ENCODE assay signal across 12 cellular contexts in genomic region chr4:30429813-30430466, GRCh38.
DNase-seq lines count a peak whose midpoint lies in the region; TF ChIP-seq lines count a peak whose summit lies in the region.
"Had no signal": no experiment of that assay in that cellular context is flagged by ENCODE, and none has a peak within 500 bp of the region (broad histone marks: within the 10 kb centered on the region; RNA-seq: fewer than 3 reads in every experiment).

No MANE protein-coding gene starts in this region.

- H3K27ac ChIP-seq in fibroblast of lung (ENCODE audit: insufficient read depth, low read length) = no peak overlapping the region
- no peak overlapping the region for H3K27ac ChIP-seq in ascending aorta
- H3K27ac ChIP-seq in vagina = no peak overlapping the region
- H3K27ac ChIP-seq: lower lobe of right lung had no signal

- H3K4me2 ChIP-seq in fibroblast of lung (ENCODE audit: extremely low read depth, insufficient read depth, low read length) (no peak overlapping the region), skeletal muscle satellite cell (ENCODE audit: low read length) (peak overlapping the region; percentile 50)

- TF ChIP-seq POLR2A in vagina (IDR thresholded peaks at IDR 0.05) = no peak

- peak; percentile 64 for DNase-seq in H4 (ENCODE audit: low spot score)
- DNase-seq in SK-MEL-5 (ENCODE audit: low read depth, low spot score) = peak; percentile 34
- DNase-seq in fibroblast of lung (ENCODE audit: low read depth in 2 of 2) = peak; percentile 85 to 90
- no peak for DNase-seq in ascending aorta (ENCODE audit: low spot score in 2 of 2)
- DNase-seq in activated CD8-positive, alpha-beta memory T cell treated with anti-CD3 and anti-CD28 coated beads, Interleukin-2, amount 50 U/mL, for 48 hours = no peak
- no peak for DNase-seq in vagina (ENCODE audit: extremely low spot score in 2 of 2)
- DNase-seq: activated naive CD8-positive, alpha-beta T cell treated with anti-CD3 and anti-CD28 coated beads, Interleukin-2, amount 50 U/mL, for 24 hours; CD8-positive, alpha-beta T cell; hypothalamus; lower lobe of right lung; NCI-H146 had no signal

- intact Hi-C loops in ascending aorta (cut with DNase I) = no loop called here
- intact Hi-C loops in vagina (cut with DNase I) = no loop called here

- H3K27me3 ChIP-seq in fibroblast of lung (ENCODE audit: control insufficient read depth, insufficient read depth, low read length) (no peaks in the 10 kb centered on the region), skeletal muscle satellite cell (ENCODE audit: control insufficient read depth, insufficient read depth, low read length) (no peaks in the 10 kb centered on the region), ascending aorta (no peaks in the 10 kb centered on the region), vagina (no peaks in the 10 kb centered on the region)

- no peak for TF ChIP-seq CTCF in fibroblast of lung (conservative IDR thresholded peaks at IDR 0.05 in 1 of 2, IDR thresholded peaks at IDR 0.05 in 1 of 2; ENCODE audit: low read depth in 1 of 2, low read length in 2 of 2)
- TF ChIP-seq CTCF in ascending aorta (IDR thresholded peaks at IDR 0.05) = no peak
- TF ChIP-seq CTCF in vagina (IDR thresholded peaks at IDR 0.05) = no peak

- H3K4me1 ChIP-seq in fibroblast of lung (ENCODE audit: control insufficient read depth, extremely low read depth, insufficient read depth, low read length) (no peaks in the 10 kb centered on the region), skeletal muscle satellite cell (ENCODE audit: control insufficient read depth, insufficient read depth, low read length) (peaks cover 11% of the 10 kb centered on the region), ascending aorta (no peaks in the 10 kb centered on the region), vagina (no peaks in the 10 kb centered on the region)
- H3K4me1 ChIP-seq: lower lobe of right lung had no signal

- H3K9ac ChIP-seq in fibroblast of lung (ENCODE audit: insufficient read depth, low read length) (no peak overlapping the region), skeletal muscle satellite cell (ENCODE audit: low read depth, low read length) (no peak overlapping the region)

- in situ Hi-C loops in SK-MEL-5 (cut with HindIII; ENCODE audit: low pct_unique_long_range_greater_than_20kb, low sequenced_read_pairs) = no loop called here

- H4K20me1 ChIP-seq in fibroblast of lung (ENCODE audit: control insufficient read depth, extremely low read depth, insufficient read depth, low read length) = no peaks in the 10 kb centered on the region

- no peaks in the 10 kb centered on the region for H3K79me2 ChIP-seq in fibroblast of lung (ENCODE audit: control insufficient read depth, insufficient read depth, low read length)

- no peaks in the 10 kb centered on the region for H3K36me3 ChIP-seq in fibroblast of lung (ENCODE audit: control insufficient read depth, insufficient read depth, low read length)
- H3K36me3 ChIP-seq in skeletal muscle satellite cell (ENCODE audit: insufficient read depth, low read length) = no peaks in the 10 kb centered on the region
- no peaks in the 10 kb centered on the region for H3K36me3 ChIP-seq in ascending aorta
- no peaks in the 10 kb centered on the region for H3K36me3 ChIP-seq in vagina
- H3K36me3 ChIP-seq: lower lobe of right lung had no signal

- H3K9me3 ChIP-seq in fibroblast of lung (ENCODE audit: control insufficient read depth, insufficient read depth, low read depth, low read length) (no peaks in the 10 kb centered on the region), skeletal muscle satellite cell (replicated peaks; ENCODE audit: low read length) (no peaks in the 10 kb centered on the region), ascending aorta (no peaks in the 10 kb centered on the region), vagina (no peaks in the 10 kb centered on the region)
- H3K9me3 ChIP-seq: lower lobe of right lung had no signal

- H2AFZ ChIP-seq in fibroblast of lung (ENCODE audit: low read length) = no peak overlapping the region

- no peak overlapping the region for H3K4me3 ChIP-seq in fibroblast of lung (replicated peaks in 1 of 4; ENCODE audit: control extremely low read depth in 1 of 4, insufficient read depth in 1 of 4, low read depth in 3 of 4, low read length in 4 of 4)
- H3K4me3 ChIP-seq in skeletal muscle satellite cell (ENCODE audit: low read length) = no peak overlapping the region
- H3K4me3 ChIP-seq in ascending aorta = no peak overlapping the region
- H3K4me3 ChIP-seq in vagina = no peak overlapping the region
- H3K4me3 ChIP-seq: lower lobe of right lung had no signal

Comparison
In these comparisons a context has a peak if more than half of its experiments do, and no peak if none do; other contexts are left out.
1. DNase-seq: peak in H4 (single experiment), SK-MEL-5 (single experiment) and fibroblast of lung (2 of 2); none in ascending aorta (0 of 2), activated CD8-positive, alpha-beta memory T cell treated with anti-CD3 and anti-CD28 coated beads, Interleukin-2, amount 50 U/mL, for 48 hours (single experiment) and vagina (0 of 2).